8 cellular contexts compared by ENCODE assay signal in genomic region chr1:204506091-204506968, GRCh38. TPM values are rescaled to one million over a fixed set of nuclear protein-coding genes. Genes with fewer than 3 reads are reported as not detected.
DNase-seq lines count a peak whose midpoint lies in the region; ATAC-seq and TF ChIP-seq lines count a peak whose summit lies in the region.

No MANE protein-coding gene starts in this region.

- peak overlapping the region; percentile 99 for H3K27ac Mint-ChIP-seq in activated CD4-positive, alpha-beta T cell treated with anti-CD3 and anti-CD28 coated beads, Interleukin-2, amount 10 ng/mL, durations not matched to agents 24 days and 14 days

- no peaks in the 10 kb centered on the region for H3K36me3 ChIP-seq in lung (ENCODE audit: control insufficient read depth in 2 of 2, insufficient read depth in 2 of 2, low read length in 2 of 2)

- H3K9me3 ChIP-seq in lung (ENCODE audit: control insufficient read depth in 2 of 2, insufficient read depth in 1 of 2, low read length in 1 of 2) = no peaks in the 10 kb centered on the region

- ATAC-seq in GM19372 (IDR thresholded peaks at IDR 0.05; ENCODE audit: low read depth, unreplicated experiment) (peak; percentile 72), HG03460 (IDR thresholded peaks at IDR 0.05; ENCODE audit: unreplicated experiment) (peak; percentile 76), lung (ENCODE audit: insufficient read depth, low FRiP score) (peak; percentile 88)

- peak overlapping the region; percentile 33 to 80 for H3K27ac ChIP-seq in lung (ENCODE audit: low read depth in 1 of 2, low read length in 1 of 2)

- peak overlapping the region; percentile 94 for H3K4me3 Mint-ChIP-seq in activated CD4-positive, alpha-beta T cell treated with anti-CD3 and anti-CD28 coated beads, Interleukin-2, amount 10 ng/mL, durations not matched to agents 24 days and 14 days

- WGBS in lung, 2 donors = 1% methylated on average over 28 to 31 of the region's 31 CpGs

- intact Hi-C loops in activated CD4-positive, alpha-beta T cell treated with anti-CD3 and anti-CD28 coated beads, Interleukin-2, amount 10 ng/mL, durations not matched to agents 24 days and 14 days (cut with micrococcal nuclease) = loop anchor here (1.0 to 5.0 kb wide), 4 partner anchors 12 to 300 kb away; partner anchors contain the start of genes PIK3C2B and PPP1R15B

- H3K27me3 ChIP-seq in lung (ENCODE audit: control insufficient read depth, insufficient read depth) = no peaks in the 10 kb centered on the region

- DNase-seq in Ammon's horn (ENCODE audit: low spot score) (peak; percentile 74), NCI-H524 (lab: John Stamatoyannopoulos, UW) (peak; percentile 86 to 91), ecto neural progenitor cell (ENCODE audit: low spot score) (peak; percentile 79), lung (ENCODE audit: low spot score) (peak; percentile 76)
- peak; percentile 93 for DNase-seq in activated CD4-positive, alpha-beta T cell treated with anti-CD3 and anti-CD28 coated beads, Interleukin-2, amount 10 ng/mL, durations not matched to agents 24 days and 14 days
- DNase-seq in stimulated activated CD4-positive, alpha-beta T cell treated with anti-CD3 and anti-CD28 coated beads, TNF-alpha, amount 100 ng/mL, for 24 hours (ENCODE audit: low read depth in 3 of 3) = peak; percentile 57 to 68 (median 59)

- peaks cover 0 to 2% of the 10 kb centered on the region in 2 donors for H3K4me1 ChIP-seq in lung (ENCODE audit: control insufficient read depth in 2 of 2, insufficient read depth in 2 of 2, low read length in 2 of 2)

- H3K4me3 ChIP-seq in lung = peak overlapping the region; percentile 35

- H3K27me3 Mint-ChIP-seq in activated CD4-positive, alpha-beta T cell treated with anti-CD3 and anti-CD28 coated beads, Interleukin-2, amount 10 ng/mL, durations not matched to agents 24 days and 14 days = peaks cover 2% of the 10 kb centered on the region

- H3K36me3 Mint-ChIP-seq in activated CD4-positive, alpha-beta T cell treated with anti-CD3 and anti-CD28 coated beads, Interleukin-2, amount 10 ng/mL, durations not matched to agents 24 days and 14 days (ENCODE audit: low read depth) = peaks cover 3% of the 10 kb centered on the region

- H3K9me3 Mint-ChIP-seq in activated CD4-positive, alpha-beta T cell treated with anti-CD3 and anti-CD28 coated beads, Interleukin-2, amount 10 ng/mL, durations not matched to agents 24 days and 14 days = peaks cover 5% of the 10 kb centered on the region

- H3K4me1 Mint-ChIP-seq in activated CD4-positive, alpha-beta T cell treated with anti-CD3 and anti-CD28 coated beads, Interleukin-2, amount 10 ng/mL, durations not matched to agents 24 days and 14 days = peaks cover 27% of the 10 kb centered on the region

- TF ChIP-seq CTCF in lung (IDR thresholded peaks at IDR 0.05; ENCODE audit: control extremely low read depth, extremely low read depth) = no peak

RNA-seq across cellular contexts. Expression of gene MDM4, which starts 9.9 kb away (rescaled TPM):
- total RNA-seq in activated CD4-positive, alpha-beta T cell treated with anti-CD3 and anti-CD28 coated beads, Interleukin-2, amount 10 ng/mL, durations not matched to agents 24 days and 14 days = 81.5 and 85.5 TPM in 2 replicates
- total RNA-seq in lung = 100 to 1,000 TPM in 1 of 2 donors, 10 to 100 TPM in 1; 62.1 to 138 TPM
- polyA plus RNA-seq in lung = 10 to 100 TPM in 1 of 2 donors, 1 to 10 TPM in 1; 5.6 to 15.6 TPM

RNA-seq across cellular contexts. Expression of gene PIK3C2B, which starts 11.7 kb away (rescaled TPM):
- total RNA-seq in activated CD4-positive, alpha-beta T cell treated with anti-CD3 and anti-CD28 coated beads, Interleukin-2, amount 10 ng/mL, durations not matched to agents 24 days and 14 days = 22.7 and 23.6 TPM in 2 replicates
- 10 to 100 TPM; 36.9 to 37.6 TPM for total RNA-seq in lung
- polyA plus RNA-seq in lung = 10 to 100 TPM; 11.9 to 13.2 TPM

Comparison
In these comparisons a context has a peak if more than half of its experiments do, and no peak if none do; other contexts are left out.
1. Peak in every context shown above with its lines: DNase-seq, ATAC-seq, H3K4me3 ChIP-seq and H3K27ac ChIP-seq.